Comparison of ENCODE assay signal across 1 cellular context in genomic region chr9:122923947-122924346, GRCh38.
TF ChIP-seq lines count a peak whose summit lies in the region.

No MANE protein-coding gene starts in this region.

TF ChIP-seq in endothelial cell of umbilical vein, 7 proteins besides CTCF, POLR2A, EP300 and RAD21:
- peak; percentile 10 for TF ChIP-seq FOS (IDR thresholded peaks at IDR 0.05; ENCODE audit: borderline replicate concordance, insufficient read depth, low read length)
- TF ChIP-seq EZH2 (IDR thresholded peaks at IDR 0.05; ENCODE audit: borderline replicate concordance, low read depth, low read length, severe bottlenecking): no peak
- TF ChIP-seq JUN (IDR thresholded peaks at IDR 0.05; ENCODE audit: borderline replicate concordance, insufficient read depth, insufficient read length, low read depth): peak; percentile 62
- TF ChIP-seq GATA2 (IDR thresholded peaks at IDR 0.05; ENCODE audit: insufficient read depth, insufficient read length, low read depth, low read length): no peak
